ENCODE assay signal across 31 cellular contexts in the genomic region with DNA sequence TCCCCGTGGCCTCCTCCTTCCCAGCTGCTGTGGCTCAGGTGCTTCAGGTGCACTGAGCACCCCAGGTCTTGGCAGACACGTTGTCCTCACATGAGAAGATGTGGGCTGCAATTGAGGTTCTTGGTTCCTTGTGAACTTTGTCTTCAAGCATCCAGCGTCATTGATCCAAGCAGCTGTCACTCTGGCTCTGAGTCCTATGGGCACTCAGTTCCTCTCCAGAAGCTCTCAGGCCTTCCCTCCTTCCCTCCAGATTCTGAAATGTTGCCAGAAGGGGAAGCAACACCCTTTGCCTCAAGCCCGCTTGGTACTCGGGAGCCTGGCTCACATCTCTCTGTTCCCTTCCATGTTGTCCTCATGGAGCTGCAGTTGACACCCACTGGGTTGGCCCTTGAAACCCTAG. TPM values are rescaled to one million over a fixed set of nuclear protein-coding genes. Genes with fewer than 3 reads are reported as not detected.
DNase-seq lines count a peak whose midpoint lies in the region; ATAC-seq and TF ChIP-seq lines count a peak whose summit lies in the region.
"Had no signal": no experiment of that assay in that cellular context is flagged by ENCODE, and none has a peak within 500 bp of the region (broad histone marks: within the 10 kb centered on the region; RNA-seq: fewer than 3 reads in every experiment).

No MANE protein-coding gene starts in this region.

- peak overlapping the region in 1 of 2 donors; percentile 35 for H3K4me3 Mint-ChIP-seq in CD14-positive monocyte
- no peak overlapping the region for H3K4me3 Mint-ChIP-seq in CD4-positive, alpha-beta T cell
- H3K4me3 Mint-ChIP-seq: activated CD4-positive, alpha-beta memory T cell treated with anti-CD3 and anti-CD28 coated beads for 36 hours; activated naive CD4-positive, alpha-beta T cell treated with anti-CD3 and anti-CD28 coated beads for 36 hours; activated T-cell treated with anti-CD3 and anti-CD28 coated beads, Interleukin-2, amount 50 U/mL, for 72 hours; T-helper 1 cell treated with Interleukin-12 subunit alpha and Interleukin-12 subunit beta and Interleukin-4 antibody, amounts not matched to agents 30 μg/mL and 1 μg/mL, for 36 hours had no signal

- H3K4me3 ChIP-seq in neuronal stem cell (ENCODE audit: low read length in 2 of 2), result no peak overlapping the region
- H3K4me3 ChIP-seq: esophagus squamous epithelium, GM23248, prostate gland, right lobe of liver, SK-N-MC, tibial nerve had no signal

- peaks cover 7 to 20% of the 10 kb centered on the region in 2 donors for H3K36me3 Mint-ChIP-seq in CD14-positive monocyte
- no peaks in the 10 kb centered on the region for H3K36me3 Mint-ChIP-seq in CD4-positive, alpha-beta T cell (ENCODE audit: low read depth)
- H3K36me3 Mint-ChIP-seq: activated CD4-positive, alpha-beta memory T cell treated with anti-CD3 and anti-CD28 coated beads for 36 hours had no signal

- H3K27me3 ChIP-seq in neuronal stem cell (ENCODE audit: control insufficient read depth in 3 of 3, insufficient read depth in 3 of 3, low read depth in 1 of 3, low read length in 3 of 3), result peaks cover 0 to 24% (median 4%) of the 10 kb centered on the region in 3 experiments
- H3K27me3 ChIP-seq in CD4-positive, alpha-beta T cell (ENCODE audit: control insufficient read depth, insufficient read depth, low read length), result no peaks in the 10 kb centered on the region
- H3K27me3 ChIP-seq: brain microvascular endothelial cell, foreskin keratinocyte, right lobe of liver had no signal

- H2BK12ac ChIP-seq in neuronal stem cell (ENCODE audit: low read length), result no peak overlapping the region

- H3K4me1 ChIP-seq in neuronal stem cell (ENCODE audit: control insufficient read depth in 2 of 2, insufficient read depth in 1 of 2, low read depth in 1 of 2, low read length in 2 of 2), result peaks cover 12 to 16% of the 10 kb centered on the region in 2 donors
- H3K4me1 ChIP-seq: foreskin keratinocyte, prostate gland, right lobe of liver had no signal

- no peak overlapping the region for H3K4me2 ChIP-seq in neuronal stem cell (ENCODE audit: insufficient read depth, low read length, poor library complexity, severe bottlenecking)

- peak; percentile 68 for DNase-seq in CD14-positive monocyte (ENCODE audit: low spot score)
- peak; percentile 58 for DNase-seq in DMS79 treated with DMSO at 0.1 percent for 48 hours (lab: John Stamatoyannopoulos, UW)
- DNase-seq in neuronal stem cell (ENCODE audit: low spot score), result no peak
- no peak for DNase-seq in stimulated activated CD4-positive, alpha-beta T cell treated with anti-CD3 and anti-CD28 coated beads, Interleukin-4, amount 100 ng/mL, for 24 hours
- no peak for DNase-seq in CD4-positive, alpha-beta T cell
- DNase-seq: activated CD4-positive, alpha-beta memory T cell treated with anti-CD3 and anti-CD28 coated beads for 36 hours; activated CD4-positive, CD25-positive, alpha-beta regulatory T cell treated with anti-CD3 and anti-CD28 coated beads, Interleukin-2, amount 50 U/mL, for 72 hours; activated naive CD4-positive, alpha-beta T cell treated with anti-CD3 and anti-CD28 coated beads for 36 hours; activated T-cell treated with anti-CD3 and anti-CD28 coated beads, Interleukin-2, amount 50 U/mL, for 72 hours; brain microvascular endothelial cell; Calu3; DND-41; esophagus squamous epithelium; foreskin keratinocyte; GF-D8; GM23248; head of caudate nucleus; islet precursor cell; NCI-H1417 treated with DMSO at 0.1 percent for 48 hours; NCI-H2081; nucleus accumbens; right lobe of liver had no signal

- no peak for TF ChIP-seq CTCF in CD14-positive monocyte (IDR thresholded peaks at IDR 0.05)
- no peak for TF ChIP-seq CTCF in CD4-positive, alpha-beta T cell (IDR thresholded peaks at IDR 0.05)

- no peak overlapping the region for H2BK120ac ChIP-seq in neuronal stem cell (ENCODE audit: low read depth, low read length)

- intact Hi-C loops in CD14-positive monocyte (cut with micrococcal nuclease), result loop anchor here (2.0 kb wide), 3 partner anchors 111 to 185 kb away; no protein-coding TSS in a partner anchor
- intact Hi-C loops in CD4-positive, alpha-beta T cell (cut with DNase I, micrococcal nuclease), result no loop called here

- H3K4ac ChIP-seq in neuronal stem cell (ENCODE audit: low read length), result no peak overlapping the region

- no CpG with 5 or more reads among the region's 5 CpGs for WGBS in neuronal stem cell (ENCODE audit: extremely low coverage in 2 of 2, insufficient read length in 2 of 2, insufficient replicate concordance in 1 of 2), 2 donors

- H2AK5ac ChIP-seq in neuronal stem cell (ENCODE audit: low read depth, low read length), result peak overlapping the region; percentile 3

- peaks cover 0 to 2% of the 10 kb centered on the region in 2 donors for H3K9me3 ChIP-seq in neuronal stem cell (replicated peaks in 1 of 2; ENCODE audit: control insufficient read depth in 2 of 2, insufficient read depth in 1 of 2, low read depth in 1 of 2, low read length in 2 of 2)
- H3K9me3 ChIP-seq in CD4-positive, alpha-beta T cell (ENCODE audit: control insufficient read depth, low read length), result no peaks in the 10 kb centered on the region
- H3K9me3 ChIP-seq: esophagus squamous epithelium, prostate gland, right lobe of liver, tibial nerve had no signal

- no peak overlapping the region for H2BK5ac ChIP-seq in neuronal stem cell (ENCODE audit: low read length)

- no peaks in the 10 kb centered on the region for H3K36me3 ChIP-seq in neuronal stem cell (replicated peaks in 1 of 2; ENCODE audit: control insufficient read depth in 2 of 2, insufficient read depth in 2 of 2, low read length in 2 of 2)
- H3K36me3 ChIP-seq: brain microvascular endothelial cell, esophagus squamous epithelium, prostate gland, right lobe of liver, tibial nerve had no signal

- no peak overlapping the region for H2AFZ ChIP-seq in neuronal stem cell (ENCODE audit: low read length)
- H2AFZ ChIP-seq: GM23248 had no signal

- POLR2A ChIA-PET in CD4-positive, alpha-beta T cell (lab: Charles Lee), result no interaction called here

- no peak overlapping the region for H4K8ac ChIP-seq in neuronal stem cell (ENCODE audit: low read depth, low read length)

- H3K9me3 Mint-ChIP-seq in CD14-positive monocyte, result peaks cover 12 to 16% (median 15%) of the 10 kb centered on the region in 7 donors
- no peaks in the 10 kb centered on the region for H3K9me3 Mint-ChIP-seq in CD4-positive, alpha-beta T cell
- H3K9me3 Mint-ChIP-seq: activated CD4-positive, alpha-beta memory T cell treated with anti-CD3 and anti-CD28 coated beads for 36 hours; activated naive CD4-positive, alpha-beta T cell treated with anti-CD3 and anti-CD28 coated beads for 36 hours; activated T-cell treated with anti-CD3 and anti-CD28 coated beads, Interleukin-2, amount 50 U/mL, for 72 hours; T-helper 1 cell treated with Interleukin-12 subunit alpha and Interleukin-12 subunit beta and Interleukin-4 antibody, amounts not matched to agents 30 μg/mL and 1 μg/mL, for 36 hours had no signal

- CTCF ChIA-PET in CD4-positive, alpha-beta T cell (lab: Charles Lee), result no interaction called here

- H3K9ac ChIP-seq in neuronal stem cell (ENCODE audit: low read depth, low read length, poor library complexity), result no peak overlapping the region
- H3K9ac ChIP-seq: GM23248 had no signal

- ATAC-seq in HG02759 (IDR thresholded peaks at IDR 0.05; ENCODE audit: unreplicated experiment), result no peak
- ATAC-seq in CD4-positive, alpha-beta T cell (ENCODE audit: poor library complexity), result no peak
- ATAC-seq: activated T-cell treated with anti-CD3 and anti-CD28 coated beads, Interleukin-2, amount 50 U/mL, for 72 hours; foreskin keratinocyte; right lobe of liver had no signal

- H3K27me3 Mint-ChIP-seq in CD14-positive monocyte (ENCODE audit: low read depth in 3 of 3), result peaks cover 2 to 6% (median 3%) of the 10 kb centered on the region in 3 donors
- no peaks in the 10 kb centered on the region for H3K27me3 Mint-ChIP-seq in CD4-positive, alpha-beta T cell
- H3K27me3 Mint-ChIP-seq: activated CD4-positive, alpha-beta memory T cell treated with anti-CD3 and anti-CD28 coated beads for 36 hours had no signal

- H3K27ac Mint-ChIP-seq in CD14-positive monocyte, result peak overlapping the region; percentile 91 to 99 (median 96)
- no peak overlapping the region for H3K27ac Mint-ChIP-seq in CD4-positive, alpha-beta T cell
- H3K27ac Mint-ChIP-seq: activated CD4-positive, alpha-beta memory T cell treated with anti-CD3 and anti-CD28 coated beads for 36 hours; activated naive CD4-positive, alpha-beta T cell treated with anti-CD3 and anti-CD28 coated beads for 36 hours; activated T-cell treated with anti-CD3 and anti-CD28 coated beads, Interleukin-2, amount 50 U/mL, for 72 hours; T-helper 1 cell treated with Interleukin-12 subunit alpha and Interleukin-12 subunit beta and Interleukin-4 antibody, amounts not matched to agents 30 μg/mL and 1 μg/mL, for 36 hours had no signal

- H3K14ac ChIP-seq in neuronal stem cell (ENCODE audit: low read length), result no peak overlapping the region

- no peak overlapping the region for H3K18ac ChIP-seq in neuronal stem cell (ENCODE audit: low read length)

- H3K23ac ChIP-seq in neuronal stem cell (ENCODE audit: low read depth, low read length, poor library complexity), result no peak overlapping the region

- H3K79me1 ChIP-seq in neuronal stem cell (ENCODE audit: low read depth, low read length), result no peaks in the 10 kb centered on the region

- peaks cover 31% of the 10 kb centered on the region for H3K4me1 Mint-ChIP-seq in CD14-positive monocyte
- peaks cover 16% of the 10 kb centered on the region for H3K4me1 Mint-ChIP-seq in CD4-positive, alpha-beta T cell (ENCODE audit: low read depth)

- H2BK15ac ChIP-seq in neuronal stem cell (ENCODE audit: low read length), result no peak overlapping the region

- H4K91ac ChIP-seq in neuronal stem cell (ENCODE audit: low read depth, low read length, poor library complexity), result no peak overlapping the region

- peak overlapping the region; percentile 42 for H3K27ac ChIP-seq in angular gyrus (ENCODE audit: low read depth, low read length)
- H3K27ac ChIP-seq in neuronal stem cell (replicated peaks; ENCODE audit: low read length), result no peak overlapping the region
- no peak overlapping the region for H3K27ac ChIP-seq in CD4-positive, alpha-beta T cell (ENCODE audit: low read depth, low read length)
- H3K27ac ChIP-seq: brain microvascular endothelial cell, C4-2B, esophagus squamous epithelium, foreskin keratinocyte, GM23248, prostate gland, right lobe of liver, SK-N-MC had no signal

RNA-seq across cellular contexts. Expression of a gene that starts 8.4 kb away (rescaled TPM):
- 10 to 100 TPM; 10.2 to 10.5 TPM for polyA plus RNA-seq in CD14-positive monocyte
- 15.5 TPM for polyA plus RNA-seq in neuronal stem cell (2013, experiment 1 of 2)
- polyA plus RNA-seq in neuronal stem cell (2013, experiment 2 of 2), result 15.6 TPM
- 1 to 10 TPM; 7.4 to 7.9 TPM for total RNA-seq in CD4-positive, alpha-beta T cell

RNA-seq across cellular contexts. Expression of a gene that starts 16.8 kb away (rescaled TPM):
- 10 to 100 TPM; 47.8 to 79.3 TPM for polyA plus RNA-seq in CD14-positive monocyte
- 15.0 TPM for polyA plus RNA-seq in neuronal stem cell (2013, experiment 1 of 2)
- polyA plus RNA-seq in neuronal stem cell (2013, experiment 2 of 2), result 14.7 TPM
- 10 to 100 TPM; 54.5 to 56.0 TPM for total RNA-seq in CD4-positive, alpha-beta T cell

RNA-seq across cellular contexts. Expression of a gene that starts 29.0 kb away (rescaled TPM):
- polyA plus RNA-seq in CD14-positive monocyte, result 1 to 10 TPM; 1.8 to 2.6 TPM
- polyA plus RNA-seq in neuronal stem cell (2013, experiment 1 of 2), result 77.2 TPM
- polyA plus RNA-seq in neuronal stem cell (2013, experiment 2 of 2), result 77.0 TPM
- not detected for total RNA-seq in CD4-positive, alpha-beta T cell
- total RNA-seq: activated CD4-positive, alpha-beta memory T cell treated with anti-CD3 and anti-CD28 coated beads for 36 hours; activated naive CD4-positive, alpha-beta T cell treated with anti-CD3 and anti-CD28 coated beads for 36 hours; GM23248; MCF 10A; myocyte had no signal

Comparison
In these comparisons a context has a peak if more than half of its experiments do, and no peak if none do; other contexts are left out.
1. DNase-seq: peak in CD14-positive monocyte (single experiment) and DMS79 treated with DMSO at 0.1 percent for 48 hours (single experiment); none in neuronal stem cell (single experiment), stimulated activated CD4-positive, alpha-beta T cell treated with anti-CD3 and anti-CD28 coated beads, Interleukin-4, amount 100 ng/mL, for 24 hours (single experiment) and CD4-positive, alpha-beta T cell (0 of 10).
2. intact Hi-C loops: an anchor here in CD14-positive monocyte (2.0 kb wide); none called in CD4-positive, alpha-beta T cell.